ENCODE assay signal across 20 cellular contexts in the genomic region with DNA sequence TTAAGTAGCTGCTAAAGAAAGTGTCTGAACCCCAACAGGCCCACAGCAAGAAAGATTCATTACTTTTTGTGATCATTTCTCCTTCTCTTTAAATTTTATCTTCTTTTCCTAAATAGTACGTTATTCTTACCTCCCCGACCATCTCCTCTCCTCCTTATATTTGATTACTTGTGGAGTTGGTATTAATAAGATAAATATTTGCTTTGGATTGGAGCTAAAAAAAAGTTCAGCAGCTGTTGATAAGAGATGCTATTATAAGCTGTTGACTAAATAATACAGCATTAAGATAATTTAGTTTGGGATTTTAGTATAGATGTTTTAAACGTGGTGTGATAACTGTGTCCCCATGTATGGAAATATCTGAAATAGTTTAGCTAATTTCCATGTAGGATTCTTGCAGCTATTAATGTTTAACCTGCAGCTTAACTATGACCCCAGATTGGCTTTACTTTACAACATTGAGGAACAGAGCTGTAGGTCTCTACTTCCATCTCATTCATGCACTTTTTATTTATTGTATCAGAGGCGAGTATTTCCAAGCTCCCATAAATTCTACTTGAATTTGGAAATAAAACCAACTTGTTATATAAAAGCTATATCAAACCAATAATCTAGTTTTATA.
"Had no signal": no experiment of that assay in that cellular context is flagged by ENCODE, and none has a peak within 500 bp of the region (broad histone marks: within the 10 kb centered on the region; RNA-seq: fewer than 3 reads in every experiment).

No MANE protein-coding gene starts in this region.

- H3K4me1 ChIP-seq: adrenal gland, breast epithelium, esophagus squamous epithelium, heart right ventricle had no signal

- H3K9me3 ChIP-seq: adrenal gland, breast epithelium, esophagus squamous epithelium, heart right ventricle, stomach had no signal

- H3K4me3 Mint-ChIP-seq: activated T-helper 1 cell treated with anti-CD3 and anti-CD28 coated beads, Interleukin-12 subunit alpha, Interleukin-12 subunit beta, Interleukin-2, Interleukin-4 antibody, amounts not matched to agents 30 ng/mL and 10 ng/mL and 1 ng/mL, durations not matched to agents 14 hours and 24 hours and 36 hours; dendritic cell treated with granulocyte-macrophage colony-stimulating factor and Interleukin-4, amounts not matched to agents 40 ng/mL and 50 ng/mL, for 4 days; immature natural killer cell; mesothelial cell of epicardium; natural killer cell treated with Interleukin-12 subunit alpha and Interleukin-12 subunit beta and Interleukin-15 and Interleukin-18, amount 100 ng/mL, for 72 hours; T-helper 1 cell treated with Interleukin-12 subunit alpha and Interleukin-12 subunit beta and Interleukin-4 antibody, amounts not matched to agents 30 μg/mL and 1 μg/mL, for 36 hours had no signal

- H3K4me3 ChIP-seq: adrenal gland, breast epithelium, esophagus squamous epithelium, heart right ventricle, lung, skin epidermis, stomach had no signal

- H3K27ac Mint-ChIP-seq: activated T-helper 1 cell treated with anti-CD3 and anti-CD28 coated beads, Interleukin-12 subunit alpha, Interleukin-12 subunit beta, Interleukin-2, Interleukin-4 antibody, amounts not matched to agents 30 ng/mL and 10 ng/mL and 1 ng/mL, durations not matched to agents 14 hours and 24 hours and 36 hours; dendritic cell treated with granulocyte-macrophage colony-stimulating factor and Interleukin-4, amounts not matched to agents 40 ng/mL and 50 ng/mL, for 4 days; immature natural killer cell; mesothelial cell of epicardium; natural killer cell treated with Interleukin-12 subunit alpha and Interleukin-12 subunit beta and Interleukin-15 and Interleukin-18, amount 100 ng/mL, for 72 hours; T-helper 1 cell treated with Interleukin-12 subunit alpha and Interleukin-12 subunit beta and Interleukin-4 antibody, amounts not matched to agents 30 μg/mL and 1 μg/mL, for 36 hours had no signal

- ATAC-seq: activated naive CD4-positive, alpha-beta T cell treated with anti-CD3 and anti-CD28 coated beads, Interleukin-2, amount 50 U/mL, for 72 hours; heart right ventricle; natural killer cell treated with Interleukin-12 subunit alpha and Interleukin-12 subunit beta and Interleukin-15 and Interleukin-18, amount 100 ng/mL, for 72 hours had no signal

- H3K9me3 Mint-ChIP-seq: activated naive CD4-positive, alpha-beta T cell treated with anti-CD3 and anti-CD28 coated beads, Interleukin-2, amount 50 U/mL, for 72 hours; activated T-helper 1 cell treated with anti-CD3 and anti-CD28 coated beads, Interleukin-12 subunit alpha, Interleukin-12 subunit beta, Interleukin-2, Interleukin-4 antibody, amounts not matched to agents 30 ng/mL and 10 ng/mL and 1 ng/mL, durations not matched to agents 14 hours and 24 hours and 36 hours; dendritic cell treated with granulocyte-macrophage colony-stimulating factor and Interleukin-4, amounts not matched to agents 40 ng/mL and 50 ng/mL, for 4 days; immature natural killer cell; mesothelial cell of epicardium; natural killer cell treated with Interleukin-12 subunit alpha and Interleukin-12 subunit beta and Interleukin-15 and Interleukin-18, amount 100 ng/mL, for 72 hours; T-helper 1 cell treated with Interleukin-12 subunit alpha and Interleukin-12 subunit beta and Interleukin-4 antibody, amounts not matched to agents 30 μg/mL and 1 μg/mL, for 36 hours had no signal

- H3K4me1 Mint-ChIP-seq: mesothelial cell of epicardium had no signal

- H3K27me3 Mint-ChIP-seq: dendritic cell treated with granulocyte-macrophage colony-stimulating factor and Interleukin-4, amounts not matched to agents 40 ng/mL and 50 ng/mL, for 4 days; natural killer cell treated with Interleukin-12 subunit alpha and Interleukin-12 subunit beta and Interleukin-15 and Interleukin-18, amount 100 ng/mL, for 72 hours had no signal

- DNase-seq: activated CD4-positive, alpha-beta T cell treated with anti-CD3 and anti-CD28 coated beads, Interleukin-2, amount 50 U/mL, for 4 hours; activated gamma-delta T cell treated with Interleukin-2 at 50 U/mL for 16 hours; adrenal gland; cerebellar nuclear complex; effector CD8-positive, alpha-beta T cell; esophagus squamous epithelium; heart right ventricle; immature natural killer cell; stimulated activated CD4-positive, alpha-beta T cell treated with anti-CD3 and anti-CD28 coated beads, Interleukin-15, amount 100 ng/mL, for 24 hours; stimulated activated CD4-positive, alpha-beta T cell treated with anti-CD3 and anti-CD28 coated beads, Interleukin-2, amount 100 ng/mL, for 48 hours; stomach had no signal

- H3K27me3 ChIP-seq: adrenal gland, breast epithelium, esophagus squamous epithelium, heart right ventricle, stomach had no signal

- H3K27ac ChIP-seq: adrenal gland, breast epithelium, esophagus squamous epithelium, heart right ventricle, skin epidermis, stomach had no signal
